Comparison of ENCODE assay signal across 8 cellular contexts in the genomic region with DNA sequence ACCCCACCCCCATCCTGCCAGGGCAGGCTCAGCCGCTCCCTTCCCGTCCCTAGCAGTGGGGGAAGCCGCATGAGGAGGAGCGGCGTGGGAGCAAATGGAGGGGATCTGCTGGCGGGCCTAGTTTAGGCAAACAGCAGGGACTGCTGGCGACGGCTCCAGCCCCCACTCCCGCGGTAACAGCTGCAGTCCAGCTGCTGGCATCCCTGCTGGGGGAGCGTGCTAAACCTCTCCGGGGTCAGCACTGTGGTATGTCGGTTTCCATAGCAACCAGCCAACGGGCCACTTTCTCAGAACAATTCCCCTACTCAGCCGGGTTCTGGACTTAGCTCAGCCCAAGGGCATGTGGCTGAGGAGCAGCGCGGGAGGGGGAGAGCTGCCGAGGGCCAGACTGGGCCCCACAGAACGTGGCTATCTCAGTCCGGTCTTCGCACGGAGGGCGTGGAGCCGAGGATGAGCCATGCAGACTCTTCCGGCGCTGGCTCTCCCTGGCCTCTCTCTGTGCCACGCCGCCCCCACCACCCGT.
DNase-seq lines count a peak whose midpoint lies in the region; ATAC-seq and TF ChIP-seq lines count a peak whose summit lies in the region.

No MANE protein-coding gene starts in this region.

- ATAC-seq in HG03354 (IDR thresholded peaks at IDR 0.05; ENCODE audit: poor library complexity, severe bottlenecking, unreplicated experiment) = no peak
- ATAC-seq in GM18519 (IDR thresholded peaks at IDR 0.05; ENCODE audit: low FRiP score, unreplicated experiment) = no peak
- ATAC-seq in GM21619 (IDR thresholded peaks at IDR 0.05; ENCODE audit: unreplicated experiment) = no peak

- no peak for TF ChIP-seq CTCF in HFF-Myc (IDR thresholded peaks at IDR 0.05; ENCODE audit: low read depth, low read length, missing control alignments)

- peak; percentile 98 for DNase-seq in HFF-Myc (ENCODE audit: extremely low read depth, low read depth)
- peak in 56 of 61 donors; percentile 3 to 85 (median 71) for DNase-seq in caudate nucleus (lab: John Stamatoyannopoulos, UW)
- peak; percentile 89 for DNase-seq in iris pigment epithelial cell (ENCODE audit: low read depth)
- no peak for DNase-seq in stimulated activated CD4-positive, alpha-beta T cell treated with anti-CD3 and anti-CD28 coated beads, Interleukin-4, amount 100 ng/mL, for 4 hours

- peak overlapping the region; percentile 74 for H3K27ac ChIP-seq in caudate nucleus (ENCODE audit: low read depth, low read length)
- peak overlapping the region in 15 of 21 experiments; percentile 1 to 70 (median 37) for H3K27ac ChIP-seq in skin epidermis

- H3K4me3 ChIP-seq in HFF-Myc (replicated peaks; ENCODE audit: low read depth, low read length) (no peak overlapping the region), skin epidermis (no peak overlapping the region)

Comparison
In these comparisons a context has a peak if more than half of its experiments do, and no peak if none do; other contexts are left out.
1. DNase-seq: peak in HFF-Myc (single experiment), caudate nucleus (56 of 61) and iris pigment epithelial cell (single experiment); none in stimulated activated CD4-positive, alpha-beta T cell treated with anti-CD3 and anti-CD28 coated beads, Interleukin-4, amount 100 ng/mL, for 4 hours (0 of 2).